Comparison of ENCODE assay signal across 8 cellular contexts in genomic region chr7:138981332-138982203, GRCh38. TPM values are rescaled to one million over a fixed set of nuclear protein-coding genes. Genes with fewer than 3 reads are reported as not detected.
DNase-seq lines count a peak whose midpoint lies in the region; ATAC-seq lines count a peak whose summit lies in the region.

TSS of gene KIAA1549 (minus strand) at chr7:138981389. CDS start at chr7:138981269, 120 bp downstream.

- intact Hi-C loops in sciatic nerve (cut with DNase I) = loop anchor here (10.0 kb wide), 1 partner anchor 97 kb away; no protein-coding TSS in a partner anchor

- peak; percentile 86 for ATAC-seq in GM21717 (IDR thresholded peaks at IDR 0.05; ENCODE audit: unreplicated experiment)
- ATAC-seq in sciatic nerve = peak; percentile 93
- no peak for ATAC-seq in HG03378 (IDR thresholded peaks at IDR 0.05; ENCODE audit: unreplicated experiment)

- in situ Hi-C loops in KBM-7 (cut with MboI; ENCODE audit: low pct_unique_long_range_greater_than_20kb, low sequenced_read_pairs) = no loop called here

- DNase-seq in ELF-1 (ENCODE audit: low read depth, low spot score) (peak; percentile 73), KBM-7 (peak; percentile 77), SKM-1 treated with dmso at 0.1 percent for 144 hours (lab: John Stamatoyannopoulos, UW; ENCODE audit: unreplicated experiment) (peak; percentile 66), astrocyte of the hippocampus (ENCODE audit: low read depth, low spot score) (peak; percentile 91), hippocampal formation (lab: John Stamatoyannopoulos, UW) (peak; percentile 21 to 31), sciatic nerve (ENCODE audit: low spot score) (peak; percentile 75)

RNA-seq across cellular contexts. Expression of gene KIAA1549, which starts in this region (rescaled TPM):
- total RNA-seq in sciatic nerve = 5.2 TPM

Comparison
In these comparisons a context has a peak if more than half of its experiments do, and no peak if none do; other contexts are left out.
1. DNase-seq: peak in every context shown above with its lines; median percentile 91 in astrocyte of the hippocampus; 77 in KBM-7; 75 in sciatic nerve; 73 in ELF-1; 66 in SKM-1 treated with dmso at 0.1 percent for 144 hours; 26 in hippocampal formation.